11 cellular contexts compared by ENCODE assay signal in the genomic region with DNA sequence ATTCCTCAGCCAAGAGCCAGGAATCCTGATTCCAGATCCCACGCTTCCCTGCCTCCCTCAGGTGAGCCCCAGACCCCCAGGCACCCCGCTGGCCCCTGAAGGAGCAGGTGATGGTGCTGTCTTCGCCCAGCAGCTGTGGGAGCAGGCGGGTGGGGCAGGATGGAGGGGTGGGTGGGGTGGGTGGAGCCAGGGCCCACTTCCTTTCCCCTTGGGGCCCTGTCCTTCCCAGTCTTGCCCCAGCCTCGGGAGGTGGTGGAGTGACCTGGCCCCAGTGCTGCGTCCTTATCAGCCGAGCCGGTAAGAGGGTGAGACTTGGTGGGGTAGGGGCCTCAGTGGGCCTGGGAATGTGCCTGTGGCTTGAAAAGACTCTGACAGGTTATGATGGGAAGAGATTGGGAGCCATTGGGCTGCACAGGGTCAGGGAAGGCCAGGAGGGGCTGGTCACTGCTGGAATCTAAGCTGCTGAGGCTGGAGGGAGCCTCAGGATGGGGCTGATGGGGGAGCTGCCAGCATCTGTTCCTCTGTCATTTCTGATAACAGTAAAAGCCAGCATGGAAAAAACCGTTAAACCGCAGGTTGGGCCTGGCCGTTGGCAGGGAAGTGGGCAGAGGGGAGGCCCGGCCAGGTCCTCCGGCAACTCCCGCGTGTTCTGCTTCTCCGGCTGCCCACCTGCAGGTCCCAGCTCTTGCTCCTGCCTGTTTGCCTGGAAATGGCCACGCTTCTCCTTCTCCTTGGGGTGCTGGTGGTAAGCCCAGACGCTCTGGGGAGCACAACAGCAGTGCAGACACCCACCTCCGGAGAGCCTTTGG. TPM values are rescaled to one million over a fixed set of nuclear protein-coding genes. Genes with fewer than 3 reads are reported as not detected.
DNase-seq lines count a peak whose midpoint lies in the region; ATAC-seq and TF ChIP-seq lines count a peak whose summit lies in the region.
"Had no signal": no experiment of that assay in that cellular context is flagged by ENCODE, and none has a peak within 500 bp of the region (broad histone marks: within the 10 kb centered on the region; RNA-seq: fewer than 3 reads in every experiment).

A gene with protein sequence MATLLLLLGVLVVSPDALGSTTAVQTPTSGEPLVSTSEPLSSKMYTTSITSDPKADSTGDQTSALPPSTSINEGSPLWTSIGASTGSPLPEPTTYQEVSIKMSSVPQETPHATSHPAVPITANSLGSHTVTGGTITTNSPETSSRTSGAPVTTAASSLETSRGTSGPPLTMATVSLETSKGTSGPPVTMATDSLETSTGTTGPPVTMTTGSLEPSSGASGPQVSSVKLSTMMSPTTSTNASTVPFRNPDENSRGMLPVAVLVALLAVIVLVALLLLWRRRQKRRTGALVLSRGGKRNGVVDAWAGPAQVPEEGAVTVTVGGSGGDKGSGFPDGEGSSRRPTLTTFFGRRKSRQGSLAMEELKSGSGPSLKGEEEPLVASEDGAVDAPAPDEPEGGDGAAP (plus strand): TSS at position 228 of the 809 bp plus-strand sequence. CDS start 482 bp downstream, at position 710.

- H3K4me2 ChIP-seq in GM23248 (ENCODE audit: unreplicated experiment): no peak within 1 kb of the TSS
- H3K4me2 ChIP-seq: A549, KMS-11 had no signal

- CTCF ChIA-PET in activated CD4-positive, alpha-beta T cell treated with anti-CD3 and anti-CD28 coated beads for 36 hours (lab: Charles Lee): interaction anchor here (0.6 to 1.0 kb wide), 6 partner anchors 11 to 359 kb away, joined by 3 to 5 read pairs (median 3); no protein-coding TSS in a partner anchor

- H3K36me3 ChIP-seq in effector memory CD4-positive, alpha-beta T cell (ENCODE audit: control insufficient read depth, insufficient read depth, low read length): no peaks in the 10 kb centered on the region
- H3K36me3 ChIP-seq in stomach: no peaks in the 10 kb centered on the region
- H3K36me3 ChIP-seq in GM23248 (ENCODE audit: low read depth): no peaks in the 10 kb centered on the region
- H3K36me3 ChIP-seq: cardiac muscle cell had no signal

- 46 to 67% (median 64%) methylated on average over 16 to 19 of the region's 19 CpGs for WGBS in stomach, 5 donors
- 68 to 78% methylated on average over 18 to 19 of the region's 19 CpGs for WGBS in GM23248 (ENCODE audit: low coverage in 1 of 2, low lambda C conversion rate in 2 of 2, missing lambda C conversion rate in 2 of 2), 2 experiments

- no peaks in the 10 kb centered on the region for H3K27me3 Mint-ChIP-seq in activated CD4-positive, alpha-beta T cell treated with anti-CD3 and anti-CD28 coated beads for 36 hours

- H3K9me3 ChIP-seq in effector memory CD4-positive, alpha-beta T cell (ENCODE audit: control insufficient read depth, low read length): no peaks in the 10 kb centered on the region
- no peaks in the 10 kb centered on the region for H3K9me3 ChIP-seq in stomach
- H3K9me3 ChIP-seq in GM23248 (ENCODE audit: low read depth): no peaks in the 10 kb centered on the region
- H3K9me3 ChIP-seq: A549 had no signal

- H3K79me2 ChIP-seq in GM23248 (ENCODE audit: insufficient read depth): no peaks in the 10 kb centered on the region

- no peak for TF ChIP-seq POLR2A in stomach (IDR thresholded peaks at IDR 0.05)

- H2AFZ ChIP-seq in GM23248: no peak within 1 kb of the TSS

- no peaks in the 10 kb centered on the region for H3K9me3 Mint-ChIP-seq in activated CD4-positive, alpha-beta T cell treated with anti-CD3 and anti-CD28 coated beads for 36 hours (ENCODE audit: low read depth)

- intact Hi-C loops in activated CD4-positive, alpha-beta T cell treated with anti-CD3 and anti-CD28 coated beads for 36 hours (cut with DNase I, micrococcal nuclease): loop anchor here (1.0 to 5.0 kb wide), 5 partner anchors 36 to 66 kb away; no protein-coding TSS in a partner anchor
- intact Hi-C loops in T-helper 2 cell treated with Interferon-gamma antibody and Interleukin-4, amounts not matched to agents 100 ng/mL and 5 ng/mL, for 36 hours (cut with micrococcal nuclease): loop anchor here (10.0 kb wide), 1 partner anchor 68 kb away; no protein-coding TSS in a partner anchor
- intact Hi-C loops in stomach (cut with DNase I; ENCODE audit: low total_unique reads): no loop called here

- H3K4me1 Mint-ChIP-seq in activated CD4-positive, alpha-beta T cell treated with anti-CD3 and anti-CD28 coated beads for 36 hours: peaks cover 58% of the 10 kb centered on the region

- peak; percentile 42 for ATAC-seq in activated CD4-positive, alpha-beta T cell treated with anti-CD3 and anti-CD28 coated beads for 36 hours
- no peak for ATAC-seq in GM21360 (IDR thresholded peaks at IDR 0.05; ENCODE audit: unreplicated experiment)
- ATAC-seq: A549 had no signal

- H3K4me1 ChIP-seq in effector memory CD4-positive, alpha-beta T cell (ENCODE audit: control insufficient read depth, insufficient read depth, low read length, poor library complexity, severe bottlenecking): peaks cover 40% of the 10 kb centered on the region
- peaks cover 0 to 40% (median 17%) of the 10 kb centered on the region in 4 donors for H3K4me1 ChIP-seq in stomach
- no peaks in the 10 kb centered on the region for H3K4me1 ChIP-seq in GM23248 (ENCODE audit: insufficient read depth)
- H3K4me1 ChIP-seq: A549 had no signal

- H3K36me3 Mint-ChIP-seq in activated CD4-positive, alpha-beta T cell treated with anti-CD3 and anti-CD28 coated beads for 36 hours (ENCODE audit: low read depth): peaks cover 41% of the 10 kb centered on the region

- no peaks in the 10 kb centered on the region for H3F3A ChIP-seq in GM23248 (ENCODE audit: insufficient read depth)

- in situ Hi-C loops in GM23248 (cut with MboI): no loop called here

- no peak for TF ChIP-seq CTCF in stomach (IDR thresholded peaks at IDR 0.05)

- peak within 1 kb of the TSS; percentile 97 for H3K27ac Mint-ChIP-seq in activated CD4-positive, alpha-beta T cell treated with anti-CD3 and anti-CD28 coated beads for 36 hours

- H4K20me1 ChIP-seq in GM23248 (ENCODE audit: insufficient read depth): no peaks in the 10 kb centered on the region

- no peaks in the 10 kb centered on the region for H3K27me3 ChIP-seq in effector memory CD4-positive, alpha-beta T cell (replicated peaks; ENCODE audit: control insufficient read depth, insufficient read depth, low read length, poor library complexity, severe bottlenecking)
- H3K27me3 ChIP-seq in stomach (peaks cover 0 to 17% (median 0%) of the 10 kb centered on the region in 3 donors), GM23248 (replicated peaks; ENCODE audit: insufficient read depth) (peaks cover 4% of the 10 kb centered on the region; the same call in 1 of the 2 replicates)
- H3K27me3 ChIP-seq: cardiac muscle cell had no signal

- POLR2A ChIA-PET in activated CD4-positive, alpha-beta T cell treated with anti-CD3 and anti-CD28 coated beads for 36 hours (lab: Charles Lee): interaction anchor here (0.7 to 1.1 kb wide), 2 partner anchors 10 to 83 kb away, joined by 3 to 8 read pairs; no protein-coding TSS in a partner anchor

- no peaks in the 10 kb centered on the region for H3K9me2 ChIP-seq in GM23248 (ENCODE audit: insufficient read depth)

- DNase-seq in activated CD4-positive, alpha-beta T cell treated with anti-CD3 and anti-CD28 coated beads for 36 hours: peak; percentile 76
- no peak for DNase-seq in activated CD4-positive, alpha-beta T cell treated with anti-CD3 and anti-CD28 coated beads for 1 hour
- DNase-seq in effector memory CD4-positive, alpha-beta T cell: peak in 2 of 3 donors; percentile 3 to 24
- DNase-seq in stomach: no peak
- no peak for DNase-seq in GM23248
- no peak for DNase-seq in cerebellar nuclear complex (lab: John Stamatoyannopoulos, UW)

- TF ChIP-seq EP300 in stomach (IDR thresholded peaks at IDR 0.05): no peak

- no peak within 1 kb of the TSS for H3K9ac ChIP-seq in GM23248
- H3K9ac ChIP-seq: KMS-11 had no signal

- H3K4me3 Mint-ChIP-seq in activated CD4-positive, alpha-beta T cell treated with anti-CD3 and anti-CD28 coated beads for 36 hours: peak within 1 kb of the TSS; percentile 99

- peak within 1 kb of the TSS; percentile 88 for H3K27ac ChIP-seq in effector memory CD4-positive, alpha-beta T cell (ENCODE audit: insufficient read depth, low read length, poor library complexity, severe bottlenecking)
- H3K27ac ChIP-seq in stomach (peak within 1 kb of the TSS in 4 of 5 donors; percentile 33 to 65 (median 43)), GM23248 (no peak within 1 kb of the TSS)
- H3K27ac ChIP-seq: A549, cardiac muscle cell, KMS-11 had no signal

- H3K4me3 ChIP-seq in effector memory CD4-positive, alpha-beta T cell (ENCODE audit: insufficient read depth, low read depth, low read length, poor library complexity, severe bottlenecking): peak within 1 kb of the TSS; percentile 90
- H3K4me3 ChIP-seq in stomach (peak within 1 kb of the TSS; percentile 25 to 41 (median 38)), GM23248 (no peak within 1 kb of the TSS)
- H3K4me3 ChIP-seq: A549, cardiac muscle cell had no signal

RNA-seq across cellular contexts. Expression of the gene that starts here (rescaled TPM):
- total RNA-seq in activated CD4-positive, alpha-beta T cell treated with anti-CD3 and anti-CD28 coated beads for 36 hours: 100 to 1,000 TPM; 103 to 127 TPM
- 431 and 444 TPM in 2 replicates for total RNA-seq in T-helper 2 cell treated with Interferon-gamma antibody and Interleukin-4, amounts not matched to agents 100 ng/mL and 5 ng/mL, for 36 hours
- 10 to 100 TPM in 1 of 5 donors, 1 to 10 TPM in 4; 1.8 to 20.1 (median 4.3) TPM for total RNA-seq in stomach
- polyA plus RNA-seq in stomach: 1 to 10 TPM in 1 of 3 donors, under 1 TPM in 2; 0.68 to 1.1 (median 0.75) TPM
- total RNA-seq in GM23248 (2014; rRNA removed; shearing (Covaris generic)): not detected in 2 replicates
- polyA plus RNA-seq in GM23248 (2016; fragmentation: Nextera tagmentation; extraction: Ambion mirVana): 0.14 TPM in 1 of 2 replicates, not detected in the other

Comparison
In these comparisons a context has a peak if more than half of its experiments do, and no peak if none do; other contexts are left out.
1. RNA of the gene that starts here (total RNA-seq): 431 to 444 TPM in T-helper 2 cell treated with Interferon-gamma antibody and Interleukin-4, amounts not matched to agents 100 ng/mL and 5 ng/mL, for 36 hours and 103 to 127 TPM in activated CD4-positive, alpha-beta T cell treated with anti-CD3 and anti-CD28 coated beads for 36 hours; 1.8 to 20.1 TPM in stomach and not detected in GM23248; every median in the first group is over 4 times any median in the second.
2. DNase-seq: peak in activated CD4-positive, alpha-beta T cell treated with anti-CD3 and anti-CD28 coated beads for 36 hours (single experiment) and effector memory CD4-positive, alpha-beta T cell (2 of 3); none in activated CD4-positive, alpha-beta T cell treated with anti-CD3 and anti-CD28 coated beads for 1 hour (single experiment), stomach (single experiment), GM23248 (single experiment) and cerebellar nuclear complex (0 of 2).